In genomic region chr17:8435245-8436168, GRCh38 we compare ENCODE assay signal across 8 cellular contexts. TPM values are rescaled to one million over a fixed set of nuclear protein-coding genes. Genes with fewer than 3 reads are reported as not detected.
DNase-seq lines count a peak whose midpoint lies in the region; ATAC-seq, FAIRE-seq and TF ChIP-seq lines count a peak whose summit lies in the region.

NDEL1 (plus strand) TSS chr17:8435884; CDS start chr17:8444272, 8,388 bp downstream.

- peak within 1 kb of the TSS; percentile 100 for H3K4me2 ChIP-seq in OCI-LY1 (ENCODE audit: low read length)

- peaks cover 39% of the 10 kb centered on the region for H3K79me2 ChIP-seq in OCI-LY1 (ENCODE audit: insufficient read depth, low read length)

- WGBS in mesodermal cell (ENCODE audit: insufficient coverage in 2 of 2), 2 experiments, result 2 to 4% methylated on average over 52 of the region's 68 CpGs

- H4K20me1 ChIP-seq in OCI-LY1 (ENCODE audit: insufficient read depth, low read length), result 0 out of 2 replicates have a peak, but pooled peaks cover 2% of the 10 kb centered on the region

- DNase-seq in D721Med (ENCODE audit: insufficient read length, low spot score), result peak; percentile 92
- DNase-seq in HuH-7 (ENCODE audit: low spot score), result peak; percentile 95
- peak; percentile 99 for DNase-seq in activated CD8-positive, alpha-beta memory T cell treated with anti-CD3 and anti-CD28 coated beads, Interleukin-2, amount 50 U/mL, for 4 hours
- peak; percentile 99 for DNase-seq in stimulated activated CD8-positive, alpha-beta memory T cell treated with anti-CD3 and anti-CD28 coated beads, Interleukin-15, amount 100 ng/mL, for 24 hours (ENCODE audit: low read depth)

- no peaks in the 10 kb centered on the region; the same call in 1 of the 2 replicates for H3K27me3 ChIP-seq in OCI-LY1 (ENCODE audit: insufficient read depth, low read length)

- peak; percentile 83 for ATAC-seq in GM21526 (IDR thresholded peaks at IDR 0.05; ENCODE audit: low FRiP score, unreplicated experiment)

- H3K27ac ChIP-seq in OCI-LY1 (ENCODE audit: low read depth, low read length, poor library complexity, severe bottlenecking) (peak within 1 kb of the TSS; percentile 24), mesodermal cell (ENCODE audit: low read depth, low read length, severe bottlenecking) (peak within 1 kb of the TSS; percentile 99)

- H3K36me3 ChIP-seq in OCI-LY1 (ENCODE audit: insufficient read depth, low read length) (peaks cover 7% of the 10 kb centered on the region; the same call in 1 of the 2 replicates), mesodermal cell (ENCODE audit: control insufficient read depth, insufficient read depth, low read length) (peaks cover 24% of the 10 kb centered on the region)

- H3F3A ChIP-seq in OCI-LY1 (ENCODE audit: insufficient read depth, low read length), result no peaks in the 10 kb centered on the region

- no peak for FAIRE-seq in D721Med (lab: Jason Lieb, UNC)

- H3K9me3 ChIP-seq in OCI-LY1 (ENCODE audit: low read length) (no peaks in the 10 kb centered on the region), mesodermal cell (ENCODE audit: control insufficient read depth, low read length) (no peaks in the 10 kb centered on the region)

- H3K4me3 ChIP-seq in OCI-LY1 (ENCODE audit: low read depth, low read length, poor library complexity, severe bottlenecking) (peak within 1 kb of the TSS; percentile 96), mesodermal cell (ENCODE audit: extremely low read depth, insufficient read depth, low read length, poor library complexity, severe bottlenecking) (peak within 1 kb of the TSS; percentile 94)

- peak within 1 kb of the TSS; percentile 96 for H3K9ac ChIP-seq in OCI-LY1 (ENCODE audit: low read length)

- in situ Hi-C loops in endometrial microvascular endothelial cells (cut with HindIII; ENCODE audit: inconsistent ontology term, low pct_unique_long_range_greater_than_20kb, low sequenced_read_pairs), result loop anchor here (25.0 kb wide), 1 partner anchor 327 kb away; the partner anchor contains the start of gene SPDYE4

- peak within 1 kb of the TSS; percentile 93 for H2AFZ ChIP-seq in OCI-LY1 (ENCODE audit: low read length)

- no peaks in the 10 kb centered on the region for H3K9me2 ChIP-seq in OCI-LY1 (ENCODE audit: low read depth, low read length)

- TF ChIP-seq CTCF in D721Med (IDR thresholded peaks at IDR 0.05; ENCODE audit: insufficient read depth, missing control alignments) (no peak), OCI-LY1 (IDR thresholded peaks at IDR 0.05; ENCODE audit: low read length) (no peak)

- H3K4me1 ChIP-seq in OCI-LY1 (ENCODE audit: insufficient read depth, low read length, severe bottlenecking), result peaks cover 26% of the 10 kb centered on the region
- H3K4me1 ChIP-seq in mesodermal cell (ENCODE audit: control insufficient read depth, insufficient read depth, low read length, poor library complexity, severe bottlenecking), result peaks cover under 1% of the 10 kb centered on the region

RNA-seq across cellular contexts. Expression of gene NDEL1, which starts in this region (rescaled TPM):
- total RNA-seq in endometrial microvascular endothelial cells (ENCODE audit: inconsistent ontology term), result 63.9 TPM
- 45.7 TPM for polyA plus RNA-seq in mesodermal cell (2013, experiment 1 of 2)
- polyA plus RNA-seq in mesodermal cell (2013, experiment 2 of 2), result 44.0 TPM

Comparison
In these comparisons a context has a peak if more than half of its experiments do, and no peak if none do; other contexts are left out.
1. Peak in every context shown above with its lines: DNase-seq, ATAC-seq, H3K4me3 ChIP-seq and H3K27ac ChIP-seq.